Comparison of ENCODE assay signal across 13 cellular contexts in genomic region chr10:14774797-14775196, GRCh38. TPM values are rescaled to one million over a fixed set of nuclear protein-coding genes. Genes with fewer than 3 reads are reported as not detected.
DNase-seq lines count a peak whose midpoint lies in the region; ATAC-seq and TF ChIP-seq lines count a peak whose summit lies in the region.
"Had no signal": no experiment of that assay in that cellular context is flagged by ENCODE, and none has a peak within 500 bp of the region (broad histone marks: within the 10 kb centered on the region; RNA-seq: fewer than 3 reads in every experiment).

TSS of gene FAM107B (minus strand) at chr10:14774897. CDS start at chr10:14774663, 234 bp downstream.

- H3K4me3 Mint-ChIP-seq in activated CD4-positive, alpha-beta T cell treated with anti-CD3 and anti-CD28 coated beads, Interleukin-2, amount 10 ng/mL, durations not matched to agents 7 days and 5 days, result no peak within 1 kb of the TSS
- H3K4me3 Mint-ChIP-seq: activated naive CD4-positive, alpha-beta T cell treated with anti-CD3 and anti-CD28 coated beads, Interleukin-2, amount 10 ng/mL, durations not matched to agents 7 days and 5 days had no signal

- H3K27me3 ChIP-seq in body of pancreas (no peaks in the 10 kb centered on the region), transverse colon (no peaks in the 10 kb centered on the region)

- no peaks in the 10 kb centered on the region for H3K9me3 Mint-ChIP-seq in activated CD4-positive, alpha-beta T cell treated with anti-CD3 and anti-CD28 coated beads, Interleukin-2, amount 10 ng/mL, durations not matched to agents 7 days and 5 days
- H3K9me3 Mint-ChIP-seq: activated naive CD4-positive, alpha-beta T cell treated with anti-CD3 and anti-CD28 coated beads, Interleukin-2, amount 10 ng/mL, durations not matched to agents 7 days and 5 days had no signal

- no peaks in the 10 kb centered on the region for H3K36me3 ChIP-seq in body of pancreas (replicated peaks in 1 of 2; ENCODE audit: insufficient read depth in 1 of 2, low read depth in 2 of 2)
- H3K36me3 ChIP-seq in transverse colon, result no peaks in the 10 kb centered on the region

- TF ChIP-seq POLR2A in body of pancreas (IDR thresholded peaks at IDR 0.05) (no peak), transverse colon (IDR thresholded peaks at IDR 0.05) (no peak)

- intact Hi-C loops in body of pancreas (cut with DNase I), result no loop called here
- intact Hi-C loops in transverse colon (cut with DNase I; ENCODE audit: low total_unique reads), result no loop called here

- DNase-seq in activated CD4-positive, alpha-beta T cell treated with anti-CD3 and anti-CD28 coated beads, Interleukin-2, amount 10 ng/mL, durations not matched to agents 7 days and 5 days, result no peak
- no peak for DNase-seq in activated CD4-positive, alpha-beta T cell treated with anti-CD3 and anti-CD28 coated beads for 4 hours
- no peak for DNase-seq in body of pancreas
- no peak for DNase-seq in lung microvascular endothelial cell (ENCODE audit: low read depth in 2 of 2)
- no peak for DNase-seq in transverse colon
- no peak for DNase-seq in stimulated activated naive CD4-positive, alpha-beta T cell treated with Interleukin-2 at 50 U/mL for 16 hours (lab: John Stamatoyannopoulos, UW)
- DNase-seq in NCI-H2029 treated with DMSO at 0.1 percent for 48 hours (lab: John Stamatoyannopoulos, UW), result no peak
- no peak for DNase-seq in NCI-H345 (lab: John Stamatoyannopoulos, UW)
- DNase-seq: activated naive CD4-positive, alpha-beta T cell treated with anti-CD3 and anti-CD28 coated beads, Interleukin-2, amount 10 ng/mL, durations not matched to agents 7 days and 5 days; AML-193; head of caudate nucleus had no signal

- H3K36me3 Mint-ChIP-seq in activated CD4-positive, alpha-beta T cell treated with anti-CD3 and anti-CD28 coated beads, Interleukin-2, amount 10 ng/mL, durations not matched to agents 7 days and 5 days (ENCODE audit: low read depth), result no peaks in the 10 kb centered on the region
- H3K36me3 Mint-ChIP-seq: activated naive CD4-positive, alpha-beta T cell treated with anti-CD3 and anti-CD28 coated beads, Interleukin-2, amount 10 ng/mL, durations not matched to agents 7 days and 5 days had no signal

- H3K4me1 ChIP-seq in body of pancreas (peaks cover 15% of the 10 kb centered on the region), transverse colon (peaks cover 0 to 16% (median 7%) of the 10 kb centered on the region in 4 donors)

- TF ChIP-seq CTCF in body of pancreas (IDR thresholded peaks at IDR 0.05) (no peak), transverse colon (IDR thresholded peaks at IDR 0.05) (no peak)

- H3K4me3 ChIP-seq in body of pancreas (no peak within 1 kb of the TSS), transverse colon (no peak within 1 kb of the TSS)
- H3K4me3 ChIP-seq: SK-N-MC, skin epidermis had no signal

- H3K4me1 Mint-ChIP-seq in activated CD4-positive, alpha-beta T cell treated with anti-CD3 and anti-CD28 coated beads, Interleukin-2, amount 10 ng/mL, durations not matched to agents 7 days and 5 days, result no peaks in the 10 kb centered on the region
- H3K4me1 Mint-ChIP-seq: activated naive CD4-positive, alpha-beta T cell treated with anti-CD3 and anti-CD28 coated beads, Interleukin-2, amount 10 ng/mL, durations not matched to agents 7 days and 5 days had no signal

- no peak within 1 kb of the TSS for H3K27ac Mint-ChIP-seq in activated CD4-positive, alpha-beta T cell treated with anti-CD3 and anti-CD28 coated beads, Interleukin-2, amount 10 ng/mL, durations not matched to agents 7 days and 5 days
- H3K27ac Mint-ChIP-seq: activated naive CD4-positive, alpha-beta T cell treated with anti-CD3 and anti-CD28 coated beads, Interleukin-2, amount 10 ng/mL, durations not matched to agents 7 days and 5 days had no signal

- CTCF ChIA-PET in activated CD4-positive, alpha-beta T cell treated with anti-CD3 and anti-CD28 coated beads, Interleukin-2, amount 10 ng/mL, durations not matched to agents 7 days and 5 days (lab: Charles Lee), result no interaction called here

- H3K9me3 ChIP-seq in body of pancreas (no peaks in the 10 kb centered on the region), transverse colon (no peaks in the 10 kb centered on the region)

- ATAC-seq in body of pancreas, result no peak

- POLR2A ChIA-PET in activated CD4-positive, alpha-beta T cell treated with anti-CD3 and anti-CD28 coated beads, Interleukin-2, amount 10 ng/mL, durations not matched to agents 7 days and 5 days (lab: Charles Lee), result no interaction called here

- WGBS in body of pancreas, 2 donors, result 81 to 86% methylated on average over 3 to 8 of the region's 8 CpGs
- 87 to 91% methylated on average over 7 to 8 of the region's 8 CpGs for WGBS in transverse colon (ENCODE audit: low coverage in 1 of 2), 2 donors

- peak within 1 kb of the TSS in 1 of 4 donors; percentile 16 for H3K27ac ChIP-seq in body of pancreas
- peak within 1 kb of the TSS in 2 of 4 donors; percentile 16 to 40 for H3K27ac ChIP-seq in transverse colon
- H3K27ac ChIP-seq: SK-N-MC, skin epidermis had no signal

- no peaks in the 10 kb centered on the region for H3K27me3 Mint-ChIP-seq in activated CD4-positive, alpha-beta T cell treated with anti-CD3 and anti-CD28 coated beads, Interleukin-2, amount 10 ng/mL, durations not matched to agents 7 days and 5 days

- no peak for TF ChIP-seq EP300 in transverse colon (IDR thresholded peaks at IDR 0.05; ENCODE audit: low read depth)

- in situ Hi-C loops in transverse colon (cut with MboI; ENCODE audit: low pct_ligation_motif_present in 1 of 4, low pct_unique_long_range_greater_than_20kb in 1 of 4, low sequenced_read_pairs in 3 of 4), result no loop called here

RNA-seq across cellular contexts. Expression of gene FAM107B, which starts in this region (rescaled TPM):
- total RNA-seq in activated CD4-positive, alpha-beta T cell treated with anti-CD3 and anti-CD28 coated beads, Interleukin-2, amount 10 ng/mL, durations not matched to agents 7 days and 5 days, result 100 to 1,000 TPM; 180 to 220 TPM
- 10 to 100 TPM; 19.4 to 45.9 TPM for total RNA-seq in body of pancreas
- 54.6 and 68.2 TPM in 2 replicates for total RNA-seq in lung microvascular endothelial cell
- total RNA-seq in transverse colon, result 10 to 100 TPM; 23.9 to 71.0 (median 52.8) TPM
